In genomic region chr11:64915366-64915887, GRCh38 we compare ENCODE assay signal across 1 cellular context.
TF ChIP-seq lines count a peak whose summit lies in the region.

No MANE protein-coding gene starts in this region.

TF ChIP-seq in WTC11, 78 proteins besides CTCF, POLR2A, EP300 and RAD21 (continued from another document):
- TF ChIP-seq ATF6 (CRISPR knock-in tag; IDR thresholded peaks at IDR 0.05): no peak
- TF ChIP-seq AFF4 (CRISPR knock-in tag; IDR thresholded peaks at IDR 0.05; ENCODE audit: borderline replicate concordance): no peak
- no peak for TF ChIP-seq TEAD4 (CRISPR knock-in tag; IDR thresholded peaks at IDR 0.05)
- TF ChIP-seq GABPB1 (CRISPR knock-in tag; IDR thresholded peaks at IDR 0.05): no peak
- no peak for TF ChIP-seq ZNF219 (CRISPR knock-in tag; IDR thresholded peaks at IDR 0.05; ENCODE audit: borderline replicate concordance)
- TF ChIP-seq NFE2L1 (CRISPR knock-in tag; IDR thresholded peaks at IDR 0.05): no peak
- TF ChIP-seq EMX1 (CRISPR knock-in tag; IDR thresholded peaks at IDR 0.05): no peak
- no peak for TF ChIP-seq JUN (CRISPR knock-in tag; IDR thresholded peaks at IDR 0.05)
- no peak for TF ChIP-seq MXD4 (CRISPR knock-in tag; IDR thresholded peaks at IDR 0.05; ENCODE audit: borderline replicate concordance)
- TF ChIP-seq ZNF512 (CRISPR knock-in tag; IDR thresholded peaks at IDR 0.05; ENCODE audit: borderline replicate concordance): no peak
- TF ChIP-seq TCF7 (CRISPR knock-in tag; IDR thresholded peaks at IDR 0.05; ENCODE audit: low read depth): no peak
- TF ChIP-seq ARID4B (CRISPR knock-in tag; IDR thresholded peaks at IDR 0.05; ENCODE audit: borderline replicate concordance): no peak
- no peak for TF ChIP-seq RORB (CRISPR knock-in tag; IDR thresholded peaks at IDR 0.05)
- TF ChIP-seq ATF2 (CRISPR knock-in tag; IDR thresholded peaks at IDR 0.05; ENCODE audit: borderline replicate concordance, low read depth): no peak
